Comparison of ENCODE assay signal across 8 cellular contexts in the genomic region with DNA sequence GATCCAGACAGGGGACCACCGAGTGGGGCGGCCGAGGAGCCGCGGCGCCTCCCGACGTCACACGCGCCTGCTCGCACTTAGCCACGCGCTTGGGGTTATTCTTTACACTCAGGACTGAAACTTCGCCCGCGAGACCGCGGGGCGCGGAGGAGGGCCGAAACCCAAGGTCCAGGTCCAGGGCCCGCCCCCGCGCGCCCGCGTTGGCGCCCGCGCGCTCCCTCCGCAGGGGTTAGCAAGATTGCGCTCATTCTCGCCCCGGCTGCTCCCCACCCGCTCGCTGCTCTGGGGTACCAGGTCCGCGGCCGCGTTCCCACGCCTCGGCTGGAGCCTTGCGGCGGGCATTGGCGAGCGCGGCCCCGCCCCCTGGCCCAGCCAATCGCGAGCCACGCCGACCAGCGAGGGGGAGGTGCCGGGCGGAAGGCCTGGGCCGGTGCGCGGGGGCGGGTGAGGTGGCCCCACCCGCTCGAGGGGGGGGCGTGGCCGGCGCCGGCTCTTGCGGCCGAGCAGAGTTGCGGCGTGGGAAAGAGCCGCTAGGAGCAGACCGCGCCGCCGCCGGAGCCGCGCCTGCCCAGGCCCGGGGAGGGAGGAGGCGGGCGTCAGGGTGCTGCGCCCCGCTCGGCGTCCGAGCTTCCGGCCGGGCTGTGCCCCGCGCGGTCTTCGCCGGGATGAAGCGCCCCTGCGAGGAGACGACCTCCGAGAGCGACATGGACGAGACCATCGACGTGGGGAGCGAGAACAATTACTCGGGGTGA. TPM values are rescaled to one million over a fixed set of nuclear protein-coding genes. Genes with fewer than 3 reads are reported as not detected.
A peak's percentile ranks its signal among the peaks of the same experiment; 100 is the strongest.
DNase-seq lines count a peak whose midpoint lies in the region; ATAC-seq and TF ChIP-seq lines count a peak whose summit lies in the region.

TSS of gene HEY2 (plus strand) at position 521 of the 752 bp plus-strand sequence. CDS start at position 666, 145 bp downstream.

- peaks cover 48% of the 10 kb centered on the region for H3K27me3 Mint-ChIP-seq in neural progenitor cell (ENCODE audit: insufficient read depth, low read depth)
- peaks cover 56% of the 10 kb centered on the region for H3K27me3 Mint-ChIP-seq in stimulated activated naive CD8-positive, alpha-beta T cell treated with anti-CD3 and anti-CD28 coated beads, Interleukin-15, amount 100 ng/mL, for 72 hours

- H3K4me3 ChIP-seq in KMS-11 (IDR thresholded peaks at IDR 0.05; ENCODE audit: insufficient read depth, low read depth, low read length) (no peak within 1 kb of the TSS), neural progenitor cell (peak within 1 kb of the TSS; percentile 80)

- H3K4me1 Mint-ChIP-seq in neural progenitor cell = peaks cover 46% of the 10 kb centered on the region
- H3K4me1 Mint-ChIP-seq in stimulated activated naive CD8-positive, alpha-beta T cell treated with anti-CD3 and anti-CD28 coated beads, Interleukin-15, amount 100 ng/mL, for 72 hours = peaks cover 31% of the 10 kb centered on the region

- H3F3A ChIP-seq in neural progenitor cell (ENCODE audit: low read depth) = peaks cover 33% of the 10 kb centered on the region

- H4K20me1 ChIP-seq in KMS-11 (ENCODE audit: insufficient read depth) (no peaks in the 10 kb centered on the region), neural progenitor cell (ENCODE audit: low read depth) (peaks cover 20% of the 10 kb centered on the region)

- H3K9ac ChIP-seq in KMS-11 (peak within 1 kb of the TSS; percentile 52; the same call in 1 of the 2 replicates), neural progenitor cell (no peak within 1 kb of the TSS)

- H2AFZ ChIP-seq in KMS-11 (ENCODE audit: low read depth) = peak within 1 kb of the TSS; percentile 75
- peak within 1 kb of the TSS; percentile 99 for H2AFZ ChIP-seq in neural progenitor cell (replicated peaks)

- no peaks in the 10 kb centered on the region for H3K9me3 Mint-ChIP-seq in neural progenitor cell
- no peaks in the 10 kb centered on the region for H3K9me3 Mint-ChIP-seq in stimulated activated naive CD8-positive, alpha-beta T cell treated with anti-CD3 and anti-CD28 coated beads, Interleukin-15, amount 100 ng/mL, for 72 hours

- H3K27me3 ChIP-seq in KMS-11 (ENCODE audit: insufficient read depth, low read depth) (no peaks in the 10 kb centered on the region), foreskin keratinocyte (peaks cover 96% of the 10 kb centered on the region), neural progenitor cell (peaks cover 89% of the 10 kb centered on the region)

- H3K36me3 ChIP-seq in KMS-11 (ENCODE audit: insufficient read depth) = no peaks in the 10 kb centered on the region
- no peaks in the 10 kb centered on the region for H3K36me3 ChIP-seq in neural progenitor cell

- H3K4me1 ChIP-seq in KMS-11 (ENCODE audit: low read depth, poor library complexity, severe bottlenecking) = peaks cover 16% of the 10 kb centered on the region
- peaks cover 4% of the 10 kb centered on the region for H3K4me1 ChIP-seq in foreskin keratinocyte
- H3K4me1 ChIP-seq in neural progenitor cell = peaks cover 30% of the 10 kb centered on the region

- H3K4me2 ChIP-seq in KMS-11 (peak within 1 kb of the TSS; percentile 75), neural progenitor cell (peak within 1 kb of the TSS; percentile 83)

- TF ChIP-seq CTCF in KMS-11 (conservative IDR thresholded peaks at IDR 0.05; ENCODE audit: low read depth, low read length) (no peak), foreskin keratinocyte (conservative IDR thresholded peaks at IDR 0.05) (peak; percentile 38), neural progenitor cell (IDR thresholded peaks at IDR 0.05) (no peak)

- no peaks in the 10 kb centered on the region for H3K9me3 ChIP-seq in neural progenitor cell (ENCODE audit: low read depth)

- H3K27ac ChIP-seq in KMS-11 = no peak within 1 kb of the TSS
- no peak within 1 kb of the TSS for H3K27ac ChIP-seq in foreskin keratinocyte
- no peak within 1 kb of the TSS for H3K27ac ChIP-seq in neural progenitor cell

- ATAC-seq in GM21786 (IDR thresholded peaks at IDR 0.05; ENCODE audit: unreplicated experiment) = peak; percentile 85
- ATAC-seq in foreskin keratinocyte = peak; percentile 92
- peak; percentile 83 for ATAC-seq in stimulated activated naive CD8-positive, alpha-beta T cell treated with anti-CD3 and anti-CD28 coated beads, Interleukin-15, amount 100 ng/mL, for 72 hours

- no peaks in the 10 kb centered on the region for H3K36me3 Mint-ChIP-seq in neural progenitor cell

- peak within 1 kb of the TSS; percentile 95 for H3K4me3 Mint-ChIP-seq in neural progenitor cell
- H3K4me3 Mint-ChIP-seq in stimulated activated naive CD8-positive, alpha-beta T cell treated with anti-CD3 and anti-CD28 coated beads, Interleukin-15, amount 100 ng/mL, for 72 hours = peak within 1 kb of the TSS; percentile 82 to 96

- peak; percentile 84 for DNase-seq in DMS79 treated with DMSO at 0.1 percent for 48 hours (lab: John Stamatoyannopoulos, UW)
- peak; percentile 86 to 92 for DNase-seq in SHP77 (lab: John Stamatoyannopoulos, UW)
- DNase-seq in activated naive CD4-positive, alpha-beta T cell treated with Interleukin-2 at 50 U/mL for 16 hours = peak; percentile 83
- peak in 1 of 2 donors; percentile 47 for DNase-seq in foreskin keratinocyte
- peak; percentile 95 for DNase-seq in neural progenitor cell (ENCODE audit: low spot score)
- peak; percentile 86 to 87 for DNase-seq in stimulated activated naive CD8-positive, alpha-beta T cell treated with anti-CD3 and anti-CD28 coated beads, Interleukin-15, amount 100 ng/mL, for 72 hours

- H3K27ac Mint-ChIP-seq in neural progenitor cell = no peak within 1 kb of the TSS
- H3K27ac Mint-ChIP-seq in stimulated activated naive CD8-positive, alpha-beta T cell treated with anti-CD3 and anti-CD28 coated beads, Interleukin-15, amount 100 ng/mL, for 72 hours = peak within 1 kb of the TSS in 1 of 2 donors; percentile 72

- H3K79me2 ChIP-seq in KMS-11 (ENCODE audit: insufficient read depth, low read depth) = no peaks in the 10 kb centered on the region
- H3K79me2 ChIP-seq in neural progenitor cell (ENCODE audit: low read depth) = no peaks in the 10 kb centered on the region

RNA-seq across cellular contexts. Expression of gene HEY2, which starts in this region (rescaled TPM):
- total RNA-seq in foreskin keratinocyte = not detected in 2 replicates
- not detected in 2 replicates for polyA plus RNA-seq in foreskin keratinocyte
- total RNA-seq in neural progenitor cell (ENCODE audit: low replicate concordance) = 0.74 and 1.1 TPM in 2 replicates

Comparison
In these comparisons a context has a peak if more than half of its experiments do, and no peak if none do; other contexts are left out.
1. Peak in ATAC-seq in foreskin keratinocyte; RNA of the gene not detected or under 1 TPM.